In genomic region chr1:22702671-22703070, GRCh38 we compare ENCODE assay signal across 24 cellular contexts. TPM values are rescaled to one million over a fixed set of nuclear protein-coding genes. Genes with fewer than 3 reads are reported as not detected.
A peak's percentile ranks its signal among the peaks of the same experiment; 100 is the strongest.
DNase-seq lines count a peak whose midpoint lies in the region; ATAC-seq, FAIRE-seq and TF ChIP-seq lines count a peak whose summit lies in the region.
"Had no signal": no experiment of that assay in that cellular context is flagged by ENCODE, and none has a peak within 500 bp of the region (broad histone marks: within the 10 kb centered on the region; RNA-seq: fewer than 3 reads in every experiment).

No MANE protein-coding gene starts in this region.

- H3K4me3 ChIP-seq in Peyer's patch, result no peak overlapping the region
- no peak overlapping the region for H3K4me3 ChIP-seq in endothelial cell of umbilical vein (replicated peaks in 1 of 3; ENCODE audit: insufficient read depth in 1 of 3, low read depth in 1 of 3, low read length in 3 of 3)
- no peak overlapping the region for H3K4me3 ChIP-seq in muscle layer of duodenum (ENCODE audit: low read depth in 1 of 2, low read length in 2 of 2)
- H3K4me3 ChIP-seq: esophagus squamous epithelium, prostate gland, smooth muscle cell had no signal

- BruUV-seq in endothelial cell of umbilical vein (replicated peaks; lab: Mats Ljungman, UMichigan), result no TSS peak

- ATAC-seq in HG02870 (IDR thresholded peaks at IDR 0.05; ENCODE audit: unreplicated experiment) (no peak), GM21576 (IDR thresholded peaks at IDR 0.05; ENCODE audit: unreplicated experiment) (no peak)
- ATAC-seq: activated CD8-positive, alpha-beta T cell treated with anti-CD3 and anti-CD28 coated beads for 36 hours; CD8-positive, alpha-beta T cell had no signal

- TF ChIP-seq POLR2A in Peyer's patch (IDR thresholded peaks at IDR 0.05) (no peak), endothelial cell of umbilical vein (IDR thresholded peaks at IDR 0.05; ENCODE audit: low read depth, low read length) (no peak)

- peak overlapping the region; percentile 52 for H3K4me2 ChIP-seq in endothelial cell of umbilical vein (ENCODE audit: insufficient read depth, low read length)
- H3K4me2 ChIP-seq: smooth muscle cell had no signal

- H3K9me3 ChIP-seq in Peyer's patch, result no peaks in the 10 kb centered on the region
- H3K9me3 ChIP-seq in endothelial cell of umbilical vein (replicated peaks; ENCODE audit: control insufficient read depth, insufficient read depth, low read length), result no peaks in the 10 kb centered on the region
- no peaks in the 10 kb centered on the region for H3K9me3 ChIP-seq in muscle layer of duodenum (ENCODE audit: control insufficient read depth in 1 of 2, low read length in 2 of 2)
- H3K9me3 ChIP-seq: esophagus squamous epithelium, prostate gland had no signal

- intact Hi-C loops in endothelial cell of umbilical vein (cut with micrococcal nuclease) (no loop called here), posterior vena cava (cut with DNase I) (loop anchor here in 1 of 2 donors (5.0 to 10.0 kb wide), 2 partner anchors 160 to 232 kb away; no protein-coding TSS in a partner anchor)

- H4K20me1 ChIP-seq in endothelial cell of umbilical vein (replicated peaks; ENCODE audit: control insufficient read depth, extremely low read depth, insufficient read depth, low read length), result no peaks in the 10 kb centered on the region

- FAIRE-seq in endothelial cell of umbilical vein (lab: Jason Lieb, UNC), result peak; percentile 99

- peak overlapping the region; percentile 82 for H2AFZ ChIP-seq in endothelial cell of umbilical vein (ENCODE audit: low read depth, low read length)

- H3K4me1 ChIP-seq in Peyer's patch (peaks cover 0 to 9% (median 0%) of the 10 kb centered on the region in 4 donors), endothelial cell of umbilical vein (ENCODE audit: control insufficient read depth, extremely low read depth, insufficient read depth, low read length) (peaks cover 14% of the 10 kb centered on the region), muscle layer of duodenum (ENCODE audit: control insufficient read depth in 1 of 2, insufficient read depth in 2 of 2, low read length in 2 of 2) (no peaks in the 10 kb centered on the region)
- H3K4me1 ChIP-seq: esophagus squamous epithelium, prostate gland had no signal

- DNase-seq in HT-29 (ENCODE audit: low spot score), result peak; percentile 12
- DNase-seq in Peyer's patch, result no peak
- peak; percentile 93 for DNase-seq in endothelial cell of umbilical vein (ENCODE audit: low read depth, low spot score)
- no peak for DNase-seq in posterior vena cava (ENCODE audit: low spot score)
- no peak for DNase-seq in MV-4-11 (lab: John Stamatoyannopoulos, UW)
- DNase-seq: activated CD8-positive, alpha-beta T cell treated with anti-CD3 and anti-CD28 coated beads for 36 hours; activated naive CD4-positive, alpha-beta T cell treated with Interleukin-2 at 50 U/mL for 16 hours; activated T-cell treated with anti-CD3 and anti-CD28 coated beads, Interleukin-2, amount 50 U/mL, for 1 hour; amygdala; CD8-positive, alpha-beta T cell; esophagus squamous epithelium; H7; NCI-H1436; NCI-H2171 treated with DMSO at 0.1 percent for 48 hours; NCI-H526 treated with DMSO at 0.1 percent for 48 hours; SIG-M5; stimulated activated CD4-positive, alpha-beta T cell treated with anti-CD3 and anti-CD28 coated beads, Interleukin-4, amount 100 ng/mL, for 1 hour had no signal

- H3K79me2 ChIP-seq in endothelial cell of umbilical vein (ENCODE audit: control insufficient read depth, insufficient read depth, low read length), result no peaks in the 10 kb centered on the region

- H3K27me3 ChIP-seq in Peyer's patch (no peaks in the 10 kb centered on the region), endothelial cell of umbilical vein (ENCODE audit: control insufficient read depth in 2 of 2, insufficient read depth in 2 of 2, low read length in 2 of 2) (no peaks in the 10 kb centered on the region), muscle layer of duodenum (ENCODE audit: low read depth, low read length) (no peaks in the 10 kb centered on the region)

- H3K9me1 ChIP-seq in endothelial cell of umbilical vein (replicated peaks; ENCODE audit: control insufficient read depth, extremely low read depth, insufficient read depth, low read length), result no peaks in the 10 kb centered on the region

- H3K27ac ChIP-seq in Peyer's patch, result peak overlapping the region in 3 of 4 donors; percentile 63 to 73 (median 66)
- peak overlapping the region; percentile 44 for H3K27ac ChIP-seq in endothelial cell of umbilical vein (ENCODE audit: insufficient read depth, low read depth, low read length)
- peak overlapping the region; percentile 3 for H3K27ac ChIP-seq in muscle layer of duodenum (ENCODE audit: low read length)
- H3K27ac ChIP-seq: prostate gland had no signal

- POLR2A ChIA-PET in endothelial cell of umbilical vein (lab: Charles Lee), result interaction anchor here (0.6 to 1.2 kb wide), 2 partner anchors 12 to 186 kb away, joined by 3 read pairs; no protein-coding TSS in a partner anchor

- CTCF ChIA-PET in endothelial cell of umbilical vein (lab: Charles Lee), result interaction anchor here (0.7 to 4.3 kb wide), 18 partner anchors 10 to 227 kb away, joined by 3 to 164 read pairs (median 4); no protein-coding TSS in a partner anchor

- H3K36me3 ChIP-seq in Peyer's patch, result no peaks in the 10 kb centered on the region
- no peaks in the 10 kb centered on the region for H3K36me3 ChIP-seq in endothelial cell of umbilical vein (ENCODE audit: control insufficient read depth in 2 of 2, extremely low read depth in 1 of 2, insufficient read depth in 2 of 2, low read length in 2 of 2)
- no peaks in the 10 kb centered on the region for H3K36me3 ChIP-seq in muscle layer of duodenum (ENCODE audit: control insufficient read depth in 1 of 2, insufficient read depth in 2 of 2, low read length in 2 of 2)
- H3K36me3 ChIP-seq: esophagus squamous epithelium, prostate gland had no signal

- dilution Hi-C loops in endothelial cell of umbilical vein (cut with MboI; ENCODE audit: extremely low pct_ligation_motif_present, low sequenced_read_pairs), result no loop called here

- H3K9ac ChIP-seq in endothelial cell of umbilical vein (replicated peaks; ENCODE audit: extremely low read depth, insufficient read depth, low read length), result peak overlapping the region; percentile 34

- TF ChIP-seq CTCF in Peyer's patch (IDR thresholded peaks at IDR 0.05) (no peak), endothelial cell of umbilical vein (IDR thresholded peaks at IDR 0.05; ENCODE audit: extremely low read depth in 1 of 2, insufficient read depth in 1 of 2, low read depth in 1 of 2, low read length in 2 of 2) (no peak)

TF ChIP-seq in endothelial cell of umbilical vein, 7 proteins besides CTCF, POLR2A, EP300 and RAD21:
- TF ChIP-seq MYC (IDR thresholded peaks at IDR 0.05; ENCODE audit: low read depth, low read length) (no peak), JUN (IDR thresholded peaks at IDR 0.05; ENCODE audit: borderline replicate concordance, insufficient read depth, insufficient read length, low read depth) (peak; percentile 14), POLR2AphosphoS5 (IDR thresholded peaks at IDR 0.05; ENCODE audit: insufficient read depth, low read depth, low read length) (peak; percentile 56), MAX (IDR thresholded peaks at IDR 0.05; ENCODE audit: insufficient read depth, insufficient read length) (no peak), EZH2 (IDR thresholded peaks at IDR 0.05; ENCODE audit: borderline replicate concordance, low read depth, low read length, severe bottlenecking) (no peak)

RNA-seq across cellular contexts. Expression of gene EPHB2, which starts 8.0 kb away (rescaled TPM):
- total RNA-seq in HT-29 (2014; rRNA removed; shearing (Covaris generic)), result 2.0 and 3.3 TPM in 2 replicates
- total RNA-seq in Peyer's patch, result 10 to 100 TPM; 24.5 to 71.0 (median 53.9) TPM
- total RNA-seq in endothelial cell of umbilical vein, result 69.1 and 69.5 TPM in 2 replicates
- 46.0 and 50.8 TPM in 2 replicates for polyA plus RNA-seq in endothelial cell of umbilical vein
- polyA plus RNA-seq in endothelial cell of umbilical vein (2011; cell fraction: cytosol; rRNA removed), result 38.3 and 38.5 TPM in 2 replicates
- 26.6 and 28.8 TPM in 2 replicates for polyA plus RNA-seq in endothelial cell of umbilical vein (2011; cell fraction: nucleus; rRNA removed)
- 72.1 and 77.1 TPM in 2 replicates for polyA plus RNA-seq in endothelial cell of umbilical vein (2012)
- polyA minus RNA-seq in endothelial cell of umbilical vein, result 78.6 and 80.2 TPM in 2 replicates
- polyA minus RNA-seq in endothelial cell of umbilical vein (2011; cell fraction: cytosol; rRNA and poly(A)+ RNA removed), result 3.1 TPM
- polyA minus RNA-seq in endothelial cell of umbilical vein (2011; cell fraction: nucleus; rRNA and poly(A)+ RNA removed), result 33.2 and 36.8 TPM in 2 replicates
- total RNA-seq in posterior vena cava, result 10 to 100 TPM; 11.4 to 17.4 TPM
- total RNA-seq: CD8-positive, alpha-beta T cell; T-helper 1 cell treated with Interleukin-12 subunit alpha and Interleukin-12 subunit beta and Interleukin-4 antibody, amounts not matched to agents 30 ng/mL and 1 ng/mL, for 36 hours had no signal

RNA-seq across cellular contexts. Expression of gene C1QB, which starts 49.6 kb away (rescaled TPM):
- total RNA-seq in HT-29 (2014; rRNA removed; shearing (Covaris generic)), result not detected in 2 replicates
- 100 to 1,000 TPM in 2 of 4 donors, 10 to 100 TPM in 2; 54.3 to 107 (median 86.1) TPM for total RNA-seq in Peyer's patch
- total RNA-seq in endothelial cell of umbilical vein, result not detected in 2 replicates
- not detected in 2 replicates for polyA plus RNA-seq in endothelial cell of umbilical vein
- polyA plus RNA-seq in endothelial cell of umbilical vein (2011; cell fraction: cytosol; rRNA removed), result not detected in 2 replicates
- not detected in 2 replicates for polyA plus RNA-seq in endothelial cell of umbilical vein (2011; cell fraction: nucleus; rRNA removed)
- polyA plus RNA-seq in endothelial cell of umbilical vein (2012), result not detected in 2 replicates
- polyA minus RNA-seq in endothelial cell of umbilical vein, result not detected in 2 replicates
- polyA minus RNA-seq in endothelial cell of umbilical vein (2011; cell fraction: cytosol; rRNA and poly(A)+ RNA removed), result not detected
- not detected in 2 replicates for polyA minus RNA-seq in endothelial cell of umbilical vein (2011; cell fraction: nucleus; rRNA and poly(A)+ RNA removed)
- 100 to 1,000 TPM; 125 to 441 TPM for total RNA-seq in posterior vena cava
- total RNA-seq: activated CD8-positive, alpha-beta T cell treated with anti-CD3 and anti-CD28 coated beads for 36 hours; CD8-positive, alpha-beta T cell; H7; smooth muscle cell; T-helper 1 cell treated with Interleukin-12 subunit alpha and Interleukin-12 subunit beta and Interleukin-4 antibody, amounts not matched to agents 30 ng/mL and 1 ng/mL, for 36 hours had no signal
- polyA plus RNA-seq: neural cell, smooth muscle cell had no signal

RNA-seq across cellular contexts. Expression of gene C1QC, which starts 59.2 kb away (rescaled TPM):
- total RNA-seq in HT-29 (2014; rRNA removed; shearing (Covaris generic)), result not detected in 2 replicates
- 10 to 100 TPM; 30.1 to 85.0 (median 50.0) TPM for total RNA-seq in Peyer's patch
- total RNA-seq in endothelial cell of umbilical vein, result not detected in 2 replicates
- not detected in 2 replicates for polyA plus RNA-seq in endothelial cell of umbilical vein
- not detected in 2 replicates for polyA plus RNA-seq in endothelial cell of umbilical vein (2011; cell fraction: cytosol; rRNA removed)
- not detected in 2 replicates for polyA plus RNA-seq in endothelial cell of umbilical vein (2011; cell fraction: nucleus; rRNA removed)
- not detected in 2 replicates for polyA plus RNA-seq in endothelial cell of umbilical vein (2012)
- polyA minus RNA-seq in endothelial cell of umbilical vein, result not detected in 2 replicates
- polyA minus RNA-seq in endothelial cell of umbilical vein (2011; cell fraction: cytosol; rRNA and poly(A)+ RNA removed), result not detected
- not detected in 2 replicates for polyA minus RNA-seq in endothelial cell of umbilical vein (2011; cell fraction: nucleus; rRNA and poly(A)+ RNA removed)
- total RNA-seq in posterior vena cava, result 100 to 1,000 TPM; 124 to 414 TPM
- total RNA-seq: activated CD8-positive, alpha-beta T cell treated with anti-CD3 and anti-CD28 coated beads for 36 hours; CD8-positive, alpha-beta T cell; H7; smooth muscle cell; T-helper 1 cell treated with Interleukin-12 subunit alpha and Interleukin-12 subunit beta and Interleukin-4 antibody, amounts not matched to agents 30 ng/mL and 1 ng/mL, for 36 hours had no signal
- polyA plus RNA-seq: neural cell, smooth muscle cell had no signal

Comparison
In these comparisons a context has a peak if more than half of its experiments do, and no peak if none do; other contexts are left out.
1. DNase-seq: peak in HT-29 (single experiment) and endothelial cell of umbilical vein (single experiment); none in Peyer's patch (0 of 3), posterior vena cava (single experiment) and MV-4-11 (single experiment).
2. H3K27ac ChIP-seq: peak in every context shown above with its lines; median percentile 66 in Peyer's patch; 44 in endothelial cell of umbilical vein; 3 in muscle layer of duodenum.
3. RNA of gene C1QB, which starts 49.6 kb away (total RNA-seq): 125 to 441 TPM in posterior vena cava and 54.3 to 107 TPM in Peyer's patch; not detected in HT-29 and not detected in endothelial cell of umbilical vein; every median in the first group is over 10 times any median in the second.
4. RNA of gene C1QC, which starts 59.2 kb away (total RNA-seq): 124 to 414 TPM in posterior vena cava and 30.1 to 85.0 TPM in Peyer's patch; not detected in HT-29 and not detected in endothelial cell of umbilical vein; every median in the first group is over 10 times any median in the second.